In genomic region chr14:68486809-68487208, GRCh38 we compare ENCODE assay signal across 23 cellular contexts.
"Had no signal": no experiment of that assay in that cellular context is flagged by ENCODE, and none has a peak within 500 bp of the region (broad histone marks: within the 10 kb centered on the region; RNA-seq: fewer than 3 reads in every experiment).

No MANE protein-coding gene starts in this region.

- H3K27ac ChIP-seq: gastrocnemius medialis, neutrophil, parathyroid adenoma, suprapubic skin, upper lobe of left lung had no signal

- H3K4me3 Mint-ChIP-seq: activated CD4-positive, alpha-beta memory T cell treated with anti-CD3 and anti-CD28 coated beads, Interleukin-2, amount 10 ng/mL, durations not matched to agents 7 days and 5 days; activated T-helper 17 cell treated with anti-CD3 and anti-CD28 coated beads, Interleukin-2, amount 50 U/mL, for 72 hours; memory B cell; natural killer cell; stimulated activated naive CD8-positive, alpha-beta T cell treated with anti-CD3 and anti-CD28 coated beads, Interleukin-15, Interleukin-2, amounts not matched to agents 100 ng/mL and 50 ng/mL, for 24 hours; T-helper 2 cell treated with Interferon-gamma antibody and Interleukin-4, amounts not matched to agents 5 μg/mL and 100 μg/mL, for 36 hours had no signal

- H2AFZ ChIP-seq: parathyroid adenoma had no signal

- H3K27me3 Mint-ChIP-seq: activated CD4-positive, alpha-beta memory T cell treated with anti-CD3 and anti-CD28 coated beads, Interleukin-2, amount 10 ng/mL, durations not matched to agents 7 days and 5 days; activated T-helper 17 cell treated with anti-CD3 and anti-CD28 coated beads, Interleukin-2, amount 50 U/mL, for 72 hours; memory B cell; stimulated activated naive CD8-positive, alpha-beta T cell treated with anti-CD3 and anti-CD28 coated beads, Interleukin-15, Interleukin-2, amounts not matched to agents 100 ng/mL and 50 ng/mL, for 24 hours had no signal

- H3K4me1 ChIP-seq: gastrocnemius medialis, parathyroid adenoma had no signal

- FAIRE-seq: astrocyte, bronchial epithelial cell had no signal

- H3K9ac ChIP-seq: parathyroid adenoma had no signal

- H3K27me3 ChIP-seq: gastrocnemius medialis, neutrophil, suprapubic skin, upper lobe of left lung had no signal

- H3K27ac Mint-ChIP-seq: activated CD4-positive, alpha-beta memory T cell treated with anti-CD3 and anti-CD28 coated beads, Interleukin-2, amount 10 ng/mL, durations not matched to agents 7 days and 5 days; memory B cell; natural killer cell; stimulated activated naive CD8-positive, alpha-beta T cell treated with anti-CD3 and anti-CD28 coated beads, Interleukin-15, Interleukin-2, amounts not matched to agents 100 ng/mL and 50 ng/mL, for 24 hours; T-helper 2 cell treated with Interferon-gamma antibody and Interleukin-4, amounts not matched to agents 5 μg/mL and 100 μg/mL, for 36 hours had no signal

- H3K79me2 ChIP-seq: parathyroid adenoma had no signal

- H3K9me3 Mint-ChIP-seq: activated CD4-positive, alpha-beta memory T cell treated with anti-CD3 and anti-CD28 coated beads, Interleukin-2, amount 10 ng/mL, durations not matched to agents 7 days and 5 days; activated T-helper 17 cell treated with anti-CD3 and anti-CD28 coated beads, Interleukin-2, amount 50 U/mL, for 72 hours; memory B cell; natural killer cell; stimulated activated naive CD8-positive, alpha-beta T cell treated with anti-CD3 and anti-CD28 coated beads, Interleukin-15, Interleukin-2, amounts not matched to agents 100 ng/mL and 50 ng/mL, for 24 hours; T-helper 2 cell treated with Interferon-gamma antibody and Interleukin-4, amounts not matched to agents 5 μg/mL and 100 μg/mL, for 36 hours had no signal

- H3K9me3 ChIP-seq: gastrocnemius medialis, neutrophil, suprapubic skin, upper lobe of left lung had no signal

- ATAC-seq: activated T-helper 17 cell treated with anti-CD3 and anti-CD28 coated beads, Interleukin-2, amount 50 U/mL, for 72 hours; esophagus mucosa; gastrocnemius medialis; left ventricle myocardium superior; natural killer cell had no signal

- H3K4me3 ChIP-seq: gastrocnemius medialis, suprapubic skin, upper lobe of left lung had no signal

- H3K36me3 Mint-ChIP-seq: natural killer cell had no signal

- H3K36me3 ChIP-seq: gastrocnemius medialis, neutrophil, suprapubic skin, upper lobe of left lung had no signal

- DNase-seq: activated CD4-positive, alpha-beta memory T cell treated with anti-CD3 and anti-CD28 coated beads, Interleukin-2, amount 10 ng/mL, durations not matched to agents 7 days and 5 days; activated CD4-positive, alpha-beta T cell treated with anti-CD3 and anti-CD28 coated beads for 48 hours; activated CD4-positive, CD25-positive, alpha-beta regulatory T cell; activated naive CD4-positive, alpha-beta T cell treated with Interleukin-2 at 50 U/mL for 16 hours; activated T-cell treated with anti-CD3 and anti-CD28 coated beads, Interleukin-2, amount 50 U/mL, for 1 hour; cerebellar nuclear complex; cortex of kidney; gastrocnemius medialis; head of caudate nucleus; kidney glomerular epithelial cell; left ventricle myocardium superior; natural killer cell; upper lobe of left lung had no signal
